8 cellular contexts compared by ENCODE assay signal in the genomic region with DNA sequence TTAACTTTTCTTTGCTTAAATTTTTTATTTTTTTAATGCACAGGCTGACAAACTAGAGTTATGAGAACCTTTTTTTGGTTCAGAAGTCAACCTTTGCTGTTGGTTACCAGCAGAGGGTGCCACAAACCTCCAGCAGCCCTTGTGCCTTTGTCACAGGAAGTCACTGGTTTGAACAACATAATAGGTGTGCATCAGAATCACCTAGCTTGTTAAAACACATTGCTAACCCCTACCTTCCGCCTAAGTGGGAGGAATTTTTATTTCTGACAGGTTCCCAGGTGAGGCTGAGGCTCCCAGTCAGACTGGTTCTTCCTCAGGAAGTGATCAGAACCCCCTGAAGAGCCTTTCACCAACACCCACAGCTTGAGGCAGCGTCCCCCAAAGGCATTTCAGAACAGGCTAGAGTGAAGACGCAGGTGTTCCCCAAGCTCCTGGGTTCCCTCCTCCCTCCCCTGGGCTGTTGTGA. TPM values are rescaled to one million over a fixed set of nuclear protein-coding genes. Genes with fewer than 3 reads are reported as not detected.
DNase-seq lines count a peak whose midpoint lies in the region; ATAC-seq and TF ChIP-seq lines count a peak whose summit lies in the region.

No MANE protein-coding gene starts in this region.

- DNase-seq in SIG-M5 treated with dmso at 0.1 percent for 504 hours (lab: John Stamatoyannopoulos, UW; ENCODE audit: unreplicated experiment), result peak; percentile 64
- no peak for DNase-seq in SIG-M5 (lab: John Stamatoyannopoulos, UW)
- peak; percentile 68 for DNase-seq in LoVo (ENCODE audit: low spot score)
- DNase-seq in breast epithelium (ENCODE audit: low spot score in 2 of 2), result peak in 1 of 2 donors; percentile 54
- peak; percentile 70 for DNase-seq in iris pigment epithelial cell (ENCODE audit: low read depth)
- peak; percentile 44 to 66 for DNase-seq in stimulated activated CD4-positive, alpha-beta T cell treated with anti-CD3 and anti-CD28 coated beads, Interleukin-4, amount 100 ng/mL, for 4 hours
- DNase-seq in aorta, result no peak

- H3K4me1 ChIP-seq in breast epithelium (no peaks in the 10 kb centered on the region), aorta (ENCODE audit: control insufficient read depth in 1 of 2, insufficient read depth in 2 of 2, low read length in 2 of 2) (no peaks in the 10 kb centered on the region)

- TF ChIP-seq CTCF in VCaP (conservative IDR thresholded peaks at IDR 0.05) (peak; percentile 91), breast epithelium (IDR thresholded peaks at IDR 0.05) (peak in 2 of 3 donors; percentile 61 to 66)

- no peak for ATAC-seq in aorta (ENCODE audit: low FRiP score)

- H3K27ac ChIP-seq in VCaP, result peak overlapping the region; percentile 53
- H3K27ac ChIP-seq in breast epithelium, result peak overlapping the region in 1 of 2 donors; percentile 27
- H3K27ac ChIP-seq in aorta (ENCODE audit: low read depth in 1 of 2, low read length in 2 of 2), result no peak overlapping the region

- H3K27me3 ChIP-seq in breast epithelium, result no peaks in the 10 kb centered on the region
- no peaks in the 10 kb centered on the region for H3K27me3 ChIP-seq in aorta (ENCODE audit: control insufficient read depth in 1 of 2, insufficient read depth in 2 of 2, low read length in 1 of 2)

- intact Hi-C loops in breast epithelium (cut with DNase I; ENCODE audit: low total_unique reads), result loop anchor here (5.0 kb wide), 1 partner anchor 141 kb away; no protein-coding TSS in a partner anchor
- intact Hi-C loops in aorta (cut with DNase I), result loop anchor here in 1 of 2 donors (5.0 kb wide), 1 partner anchor 44 kb away; no protein-coding TSS in a partner anchor

- 87% methylated on average over 3 of the region's 3 CpGs for WGBS in aorta, 2 donors

- no peaks in the 10 kb centered on the region for H3K9me3 ChIP-seq in breast epithelium
- no peaks in the 10 kb centered on the region for H3K9me3 ChIP-seq in aorta (ENCODE audit: control insufficient read depth, low read length)

- H3K36me3 ChIP-seq in breast epithelium (no peaks in the 10 kb centered on the region), aorta (ENCODE audit: control insufficient read depth in 1 of 2, insufficient read depth in 2 of 2, low read length in 1 of 2) (no peaks in the 10 kb centered on the region)

- H3K4me3 ChIP-seq in breast epithelium (no peak overlapping the region), aorta (ENCODE audit: low read length in 2 of 2) (no peak overlapping the region)

- TF ChIP-seq POLR2A in breast epithelium (IDR thresholded peaks at IDR 0.05), result no peak

RNA-seq across cellular contexts. Expression of gene VDAC2, which starts 22.6 kb away (rescaled TPM):
- total RNA-seq in breast epithelium, result 100 to 1,000 TPM in 1 of 3 donors, 10 to 100 TPM in 2; 86.2 to 127 (median 91.6) TPM
- 100 to 1,000 TPM; 103 to 108 TPM for total RNA-seq in aorta
- 100 to 1,000 TPM; 120 to 183 TPM for polyA plus RNA-seq in aorta

RNA-seq across cellular contexts. Expression of gene COMTD1, which starts 47.8 kb away (rescaled TPM):
- total RNA-seq in breast epithelium, result 10 to 100 TPM; 21.0 to 28.5 (median 21.7) TPM
- 10 to 100 TPM; 12.9 to 14.3 TPM for total RNA-seq in aorta
- 10 to 100 TPM; 31.1 to 60.8 TPM for polyA plus RNA-seq in aorta

Comparison
In these comparisons a context has a peak if more than half of its experiments do, and no peak if none do; other contexts are left out.
1. DNase-seq: peak in SIG-M5 treated with dmso at 0.1 percent for 504 hours (single experiment), LoVo (single experiment), iris pigment epithelial cell (single experiment) and stimulated activated CD4-positive, alpha-beta T cell treated with anti-CD3 and anti-CD28 coated beads, Interleukin-4, amount 100 ng/mL, for 4 hours (2 of 2); none in SIG-M5 (single experiment) and aorta (0 of 2).